ENCODE assay signal across 8 cellular contexts in the genomic region with DNA sequence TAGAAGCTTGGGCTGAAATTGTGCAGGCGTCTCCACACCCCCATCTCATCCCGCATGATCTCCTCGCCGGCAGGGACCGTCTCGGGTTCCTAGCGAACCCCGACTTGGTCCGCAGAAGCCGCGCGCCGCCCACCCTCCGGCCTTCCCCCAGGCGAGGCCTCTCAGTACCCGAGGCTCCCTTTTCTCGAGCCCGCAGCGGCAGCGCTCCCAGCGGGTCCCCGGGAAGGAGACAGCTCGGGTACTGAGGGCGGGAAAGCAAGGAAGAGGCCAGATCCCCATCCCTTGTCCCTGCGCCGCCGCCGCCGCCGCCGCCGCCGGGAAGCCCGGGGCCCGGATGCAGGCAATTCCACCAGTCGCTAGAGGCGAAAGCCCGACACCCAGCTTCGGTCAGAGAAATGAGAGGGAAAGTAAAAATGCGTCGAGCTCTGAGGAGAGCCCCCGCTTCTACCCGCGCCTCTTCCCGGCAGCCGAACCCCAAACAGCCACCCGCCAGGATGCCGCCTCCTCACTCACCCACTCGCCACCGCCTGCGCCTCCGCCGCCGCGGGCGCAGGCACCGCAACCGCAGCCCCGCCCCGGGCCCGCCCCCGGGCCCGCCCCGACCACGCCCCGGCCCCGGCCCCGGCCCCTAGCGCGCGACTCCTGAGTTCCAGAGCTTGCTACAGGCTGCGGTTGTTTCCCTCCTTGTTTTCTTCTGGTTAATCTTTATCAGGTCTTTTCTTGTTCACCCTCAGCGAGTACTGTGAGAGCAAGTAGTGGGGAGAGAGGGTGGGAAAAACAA. TPM values are rescaled to one million over a fixed set of nuclear protein-coding genes. Genes with fewer than 3 reads are reported as not detected.
DNase-seq lines count a peak whose midpoint lies in the region; ATAC-seq and TF ChIP-seq lines count a peak whose summit lies in the region.

A gene with protein sequence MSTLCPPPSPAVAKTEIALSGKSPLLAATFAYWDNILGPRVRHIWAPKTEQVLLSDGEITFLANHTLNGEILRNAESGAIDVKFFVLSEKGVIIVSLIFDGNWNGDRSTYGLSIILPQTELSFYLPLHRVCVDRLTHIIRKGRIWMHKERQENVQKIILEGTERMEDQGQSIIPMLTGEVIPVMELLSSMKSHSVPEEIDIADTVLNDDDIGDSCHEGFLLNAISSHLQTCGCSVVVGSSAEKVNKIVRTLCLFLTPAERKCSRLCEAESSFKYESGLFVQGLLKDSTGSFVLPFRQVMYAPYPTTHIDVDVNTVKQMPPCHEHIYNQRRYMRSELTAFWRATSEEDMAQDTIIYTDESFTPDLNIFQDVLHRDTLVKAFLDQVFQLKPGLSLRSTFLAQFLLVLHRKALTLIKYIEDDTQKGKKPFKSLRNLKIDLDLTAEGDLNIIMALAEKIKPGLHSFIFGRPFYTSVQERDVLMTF (minus strand): TSS at position 564 of the 781 bp plus-strand sequence. CDS start 6,361 bp downstream, outside the sequence.

- H3K27ac Mint-ChIP-seq in neural crest cell (ENCODE audit: unreplicated experiment), result peak within 1 kb of the TSS; percentile 100

- no peaks in the 10 kb centered on the region for H3K27me3 Mint-ChIP-seq in neural crest cell (ENCODE audit: low read depth)

- no peaks in the 10 kb centered on the region for H3K9me3 ChIP-seq in esophagus squamous epithelium

- peaks cover 5% of the 10 kb centered on the region for H3K36me3 Mint-ChIP-seq in neural crest cell (ENCODE audit: low read depth)

- H3K4me3 ChIP-seq in esophagus squamous epithelium, result peak within 1 kb of the TSS; percentile 63 to 81 (median 78)

- H3K4me1 Mint-ChIP-seq in neural crest cell, result peaks cover 41% of the 10 kb centered on the region

- WGBS in esophagus squamous epithelium, 2 donors, result 0% methylated on average over 2 to 4 of the region's 73 CpGs

- no peaks in the 10 kb centered on the region for H3K27me3 ChIP-seq in esophagus squamous epithelium

- H3K27ac ChIP-seq in esophagus squamous epithelium, result peak within 1 kb of the TSS; percentile 94 to 99 (median 99)

- H3K4me3 Mint-ChIP-seq in neural crest cell, result peak within 1 kb of the TSS; percentile 99

- intact Hi-C loops in esophagus squamous epithelium (cut with DNase I), result no loop called here

- H3K9me3 Mint-ChIP-seq in neural crest cell, result peaks cover 1% of the 10 kb centered on the region

- TF ChIP-seq POLR2A in esophagus squamous epithelium (IDR thresholded peaks at IDR 0.05), result peak in 3 of 4 donors; percentile 57 to 89 (median 87)

- DNase-seq in AG20443 (ENCODE audit: low spot score) (peak; percentile 94), NCI-H69 (lab: John Stamatoyannopoulos, UW) (peak; percentile 93), esophagus squamous epithelium (lab: John Stamatoyannopoulos, UW) (no peak), neural crest cell (ENCODE audit: low read depth, low spot score) (peak; percentile 66), stromal cell of bone marrow (ENCODE audit: low read depth) (peak; percentile 31)
- peak; percentile 92 for DNase-seq in activated T-cell treated with anti-CD3 and anti-CD28 coated beads, Interleukin-2, amount 50 U/mL, for 1 hour

- no peaks in the 10 kb centered on the region for H3K36me3 ChIP-seq in esophagus squamous epithelium

- peaks cover 9 to 29% (median 10%) of the 10 kb centered on the region in 3 donors for H3K4me1 ChIP-seq in esophagus squamous epithelium

- peak in 1 of 6 experiments; percentile 13 for TF ChIP-seq CTCF in esophagus squamous epithelium (IDR thresholded peaks at IDR 0.05)
- peak; percentile 14 for TF ChIP-seq CTCF in neural crest cell (conservative IDR thresholded peaks at IDR 0.05)

- peak; percentile 44 for ATAC-seq in GM18861 (IDR thresholded peaks at IDR 0.05; ENCODE audit: unreplicated experiment)
- ATAC-seq in HG03064 (IDR thresholded peaks at IDR 0.05; ENCODE audit: low read depth, unreplicated experiment), result peak; percentile 63

RNA-seq across cellular contexts. Expression of the gene that starts here (rescaled TPM):
- total RNA-seq in esophagus squamous epithelium, result 10 to 100 TPM in 2 of 4 donors, 1 to 10 TPM in 2; 6.6 to 19.5 (median 8.6) TPM
- total RNA-seq in neural crest cell, result 32.9 and 34.0 TPM in 2 replicates
